8 cellular contexts compared by ENCODE assay signal in genomic region chr1:231420299-231420958, GRCh38. TPM values are rescaled to one million over a fixed set of nuclear protein-coding genes. Genes with fewer than 3 reads are reported as not detected.
DNase-seq lines count a peak whose midpoint lies in the region; ATAC-seq and TF ChIP-seq lines count a peak whose summit lies in the region.

No MANE protein-coding gene starts in this region.

- intact Hi-C loops in Calu3 (cut with micrococcal nuclease; ENCODE audit: unreplicated experiment) = loop anchor here (1.0 kb wide), 1 partner anchor 62 kb away; no protein-coding TSS in a partner anchor
- intact Hi-C loops in activated CD4-positive, alpha-beta memory T cell treated with anti-CD3 and anti-CD28 coated beads for 36 hours (cut with micrococcal nuclease) = loop anchor here (1.0 to 10.0 kb wide), 5 partner anchors 62 to 443 kb away; partner anchors contain the start of genes ARV1, GNPAT and TTC13

- TSS peak; percentile 32 for BruUV-seq in Calu3 (replicated peaks; lab: Mats Ljungman, UMichigan)

- H3K4me3 Mint-ChIP-seq in Calu3 (ENCODE audit: low read depth, unreplicated experiment) = peak overlapping the region; percentile 78
- H3K4me3 Mint-ChIP-seq in IgD-negative memory B cell = peak overlapping the region; percentile 90 to 99 (median 98)
- H3K4me3 Mint-ChIP-seq in activated CD4-positive, alpha-beta memory T cell treated with anti-CD3 and anti-CD28 coated beads for 36 hours = peak overlapping the region; percentile 84
- peak overlapping the region; percentile 93 for H3K4me3 Mint-ChIP-seq in glutamatergic neuron (ENCODE audit: unreplicated experiment)

- no peaks in the 10 kb centered on the region for H3K9me3 ChIP-seq in skeletal muscle tissue (ENCODE audit: control insufficient read depth in 3 of 3, low read length in 3 of 3)

- peak overlapping the region; percentile 94 for H3K27ac ChIP-seq in skeletal muscle tissue (ENCODE audit: low read depth, low read length)

- no peaks in the 10 kb centered on the region for H3K27me3 Mint-ChIP-seq in Calu3 (ENCODE audit: unreplicated experiment)
- no peaks in the 10 kb centered on the region for H3K27me3 Mint-ChIP-seq in IgD-negative memory B cell
- H3K27me3 Mint-ChIP-seq in activated CD4-positive, alpha-beta memory T cell treated with anti-CD3 and anti-CD28 coated beads for 36 hours = no peaks in the 10 kb centered on the region
- peaks cover 6% of the 10 kb centered on the region for H3K27me3 Mint-ChIP-seq in glutamatergic neuron (ENCODE audit: unreplicated experiment)

- no peaks in the 10 kb centered on the region for H3K27me3 ChIP-seq in skeletal muscle tissue (ENCODE audit: control insufficient read depth in 3 of 3, insufficient read depth in 3 of 3, low read length in 3 of 3)

- peak overlapping the region; percentile 78 to 95 (median 93) for H3K9ac ChIP-seq in skeletal muscle tissue (ENCODE audit: low read depth in 1 of 3, low read length in 3 of 3)

- peaks cover 3 to 9% (median 6%) of the 10 kb centered on the region in 3 donors for H3K36me3 ChIP-seq in skeletal muscle tissue (ENCODE audit: control insufficient read depth in 3 of 3, insufficient read depth in 3 of 3, low read length in 3 of 3)

- POLR2A ChIA-PET in activated CD4-positive, alpha-beta memory T cell treated with anti-CD3 and anti-CD28 coated beads for 36 hours (lab: Charles Lee) = interaction anchor here (0.7 to 2.5 kb wide), 4 partner anchors 27 to 137 kb away, joined by 3 to 9 read pairs (median 4); partner anchors contain the start of genes EXOC8 and SPRTN

- no peak for TF ChIP-seq CTCF in Calu3 (IDR thresholded peaks at IDR 0.05; ENCODE audit: unreplicated experiment)
- TF ChIP-seq CTCF in glutamatergic neuron (IDR thresholded peaks at IDR 0.05; ENCODE audit: partially characterized antibody, unreplicated experiment) = no peak

- DNase-seq in Calu3 (no peak), glutamatergic neuron (no peak), epidermal melanocyte (ENCODE audit: insufficient read length, low spot score) (no peak)
- no peak for DNase-seq in activated CD4-positive, alpha-beta memory T cell treated with anti-CD3 and anti-CD28 coated beads for 36 hours

- ATAC-seq in GM18867 (IDR thresholded peaks at IDR 0.05; ENCODE audit: unreplicated experiment) (no peak), HG03571 (IDR thresholded peaks at IDR 0.05; ENCODE audit: unreplicated experiment) (no peak)

- H3K9me3 Mint-ChIP-seq in Calu3 (ENCODE audit: low read depth, unreplicated experiment) (no peaks in the 10 kb centered on the region), IgD-negative memory B cell (no peaks in the 10 kb centered on the region), glutamatergic neuron (ENCODE audit: unreplicated experiment) (peaks cover 9% of the 10 kb centered on the region)
- H3K9me3 Mint-ChIP-seq in activated CD4-positive, alpha-beta memory T cell treated with anti-CD3 and anti-CD28 coated beads for 36 hours = no peaks in the 10 kb centered on the region

- H3K4me3 ChIP-seq in skeletal muscle tissue (ENCODE audit: low read length in 3 of 3) = peak overlapping the region; percentile 78 to 93 (median 93)

- peak overlapping the region; percentile 64 for H3K27ac Mint-ChIP-seq in Calu3 (ENCODE audit: unreplicated experiment)
- peak overlapping the region; percentile 80 to 92 (median 90) for H3K27ac Mint-ChIP-seq in IgD-negative memory B cell
- peak overlapping the region; percentile 81 for H3K27ac Mint-ChIP-seq in activated CD4-positive, alpha-beta memory T cell treated with anti-CD3 and anti-CD28 coated beads for 36 hours
- peak overlapping the region; percentile 75 for H3K27ac Mint-ChIP-seq in glutamatergic neuron (ENCODE audit: unreplicated experiment)

- H3K4me1 ChIP-seq in skeletal muscle tissue (ENCODE audit: control insufficient read depth in 3 of 3, insufficient read depth in 3 of 3, low read length in 3 of 3) = peaks cover 32 to 44% (median 38%) of the 10 kb centered on the region in 3 donors

- H3K36me3 Mint-ChIP-seq in Calu3 (ENCODE audit: insufficient read depth, unreplicated experiment) (peaks cover 52% of the 10 kb centered on the region), IgD-negative memory B cell (no peaks in the 10 kb centered on the region), glutamatergic neuron (ENCODE audit: unreplicated experiment) (no peaks in the 10 kb centered on the region)
- H3K36me3 Mint-ChIP-seq in activated CD4-positive, alpha-beta memory T cell treated with anti-CD3 and anti-CD28 coated beads for 36 hours = peaks cover 7% of the 10 kb centered on the region

- CTCF ChIA-PET in Calu3 (lab: Charles Lee) = interaction anchor here (0.7 to 1.4 kb wide), 4 partner anchors 9 to 111 kb away, joined by 3 read pairs; no protein-coding TSS in a partner anchor
- CTCF ChIA-PET in activated CD4-positive, alpha-beta memory T cell treated with anti-CD3 and anti-CD28 coated beads for 36 hours (lab: Charles Lee) = interaction anchor here (0.8 to 2.5 kb wide), 8 partner anchors 10 to 183 kb away, joined by 3 to 6 read pairs (median 4); partner anchors contain the start of genes EXOC8 and SPRTN

- H3K4me1 Mint-ChIP-seq in Calu3 (ENCODE audit: low read depth, unreplicated experiment) (peaks cover 25% of the 10 kb centered on the region), IgD-negative memory B cell (peaks cover 36 to 50% (median 48%) of the 10 kb centered on the region in 3 donors), glutamatergic neuron (ENCODE audit: low read depth, unreplicated experiment) (peaks cover 11% of the 10 kb centered on the region)
- peaks cover 42% of the 10 kb centered on the region for H3K4me1 Mint-ChIP-seq in activated CD4-positive, alpha-beta memory T cell treated with anti-CD3 and anti-CD28 coated beads for 36 hours (ENCODE audit: low read depth)

RNA-seq across cellular contexts. Expression of gene EGLN1, which starts 1.7 kb away (rescaled TPM):
- total RNA-seq in Calu3 (2022) (33.3 and 34.9 TPM in 2 replicates), glutamatergic neuron (ENCODE audit: unreplicated experiment) (12.3 TPM), skeletal muscle tissue (55.3 TPM)
- 32.8 TPM for polyA plus RNA-seq in IgD-negative memory B cell
- total RNA-seq in activated CD4-positive, alpha-beta memory T cell treated with anti-CD3 and anti-CD28 coated beads for 36 hours = 10 to 100 TPM; 15.8 to 16.2 TPM
